In genomic region chr1:232367293-232367692, GRCh38 we compare ENCODE assay signal across 19 cellular contexts.
DNase-seq lines count a peak whose midpoint lies in the region; ATAC-seq, FAIRE-seq and TF ChIP-seq lines count a peak whose summit lies in the region.
"Had no signal": no experiment of that assay in that cellular context is flagged by ENCODE, and none has a peak within 500 bp of the region (broad histone marks: within the 10 kb centered on the region; RNA-seq: fewer than 3 reads in every experiment).

No MANE protein-coding gene starts in this region.

- H3K4me1 ChIP-seq in K562 (replicated peaks in 1 of 2; ENCODE audit: control insufficient read depth in 2 of 2, insufficient read depth in 2 of 2, low read length in 2 of 2) (no peaks in the 10 kb centered on the region), neuronal stem cell (ENCODE audit: control insufficient read depth in 2 of 2, insufficient read depth in 1 of 2, low read depth in 1 of 2, low read length in 2 of 2) (peaks cover 0 to 2% of the 10 kb centered on the region in 2 donors)
- H3K4me1 ChIP-seq: stomach, upper lobe of right lung had no signal

- no peak for TF ChIP-seq RAD21 in K562 (CRISPR knock-in tag; conservative IDR thresholded peaks at IDR 0.05 in 1 of 2, IDR thresholded peaks at IDR 0.05 in 1 of 2)

- no peak overlapping the region for H4K8ac ChIP-seq in neuronal stem cell (ENCODE audit: low read depth, low read length)

- H3K36me3 ChIP-seq in K562 (ENCODE audit: control insufficient read depth, insufficient read depth, low read length) (no peaks in the 10 kb centered on the region), neuronal stem cell (replicated peaks in 1 of 2; ENCODE audit: control insufficient read depth in 2 of 2, insufficient read depth in 2 of 2, low read length in 2 of 2) (no peaks in the 10 kb centered on the region)
- H3K36me3 ChIP-seq: left ventricle myocardium inferior, ovary, stomach, upper lobe of right lung had no signal

- no peaks in the 10 kb centered on the region for H3K9me3 ChIP-seq in K562 (replicated peaks; ENCODE audit: control insufficient read depth, insufficient read depth, low read depth, low read length)
- H3K9me3 ChIP-seq in neuronal stem cell (replicated peaks in 1 of 2; ENCODE audit: control insufficient read depth in 2 of 2, insufficient read depth in 1 of 2, low read depth in 1 of 2, low read length in 2 of 2), result no peaks in the 10 kb centered on the region
- H3K9me3 ChIP-seq: left ventricle myocardium inferior, ovary, stomach, upper lobe of right lung had no signal

- H3K14ac ChIP-seq in neuronal stem cell (ENCODE audit: low read length), result no peak overlapping the region

- no peak for TF ChIP-seq EP300 in K562 (IDR thresholded peaks at IDR 0.05; ENCODE audit: low read length)

- intact Hi-C loops in K562 (cut with micrococcal nuclease), result no loop called here
- intact Hi-C loops in lower leg skin (cut with DNase I; ENCODE audit: low total_unique reads), result no loop called here

- 1% methylated on average over 4 of the region's 4 CpGs for WGBS in K562 (ENCODE audit: insufficient coverage, low coverage, missing lambda C conversion rate)
- no CpG with 5 or more reads among the region's 4 CpGs for WGBS in neuronal stem cell (ENCODE audit: extremely low coverage in 2 of 2, insufficient read length in 2 of 2, insufficient replicate concordance in 1 of 2), 2 donors
- 75 to 77% methylated on average over 4 of the region's 4 CpGs for WGBS in lower leg skin, 2 donors

- no peak overlapping the region for H2BK15ac ChIP-seq in neuronal stem cell (ENCODE audit: low read length)

- in situ Hi-C loops in K562 (cut with MboI), result no loop called here

- TF ChIP-seq CTCF in K562 (IDR thresholded peaks at IDR 0.05 in 2 of 3, conservative IDR thresholded peaks at IDR 0.05 in 1 of 3; ENCODE audit: insufficient read depth in 2 of 3, low read depth in 1 of 3, low read length in 3 of 3) (no peak), lower leg skin (IDR thresholded peaks at IDR 0.05) (no peak)

- POLR2A ChIA-PET in K562 (lab: Yijun Ruan, JAX), result no interaction called here

- CTCF ChIA-PET in K562 (lab: Yijun Ruan, JAX; ENCODE audit: low intra/inter-chr PET ratio), result no interaction called here

- FAIRE-seq in K562 (lab: Jason Lieb, UNC), result peak; percentile 15
- FAIRE-seq: astrocyte, GM19239 had no signal

- DNase-seq in NCI-H2196 (lab: John Stamatoyannopoulos, UW; ENCODE audit: unreplicated experiment) (peak; percentile 24), NCI-H2196 treated with DMSO at 0.1 percent for 48 hours (lab: John Stamatoyannopoulos, UW; ENCODE audit: unreplicated experiment) (no peak), NCI-H187 treated with DMSO at 0.1 percent for 48 hours (lab: John Stamatoyannopoulos, UW) (peak; percentile 41), K562 (ENCODE audit: extremely low read depth in 1 of 4, low spot score in 3 of 4) (no peak), neuronal stem cell (ENCODE audit: low spot score) (no peak), lower leg skin (ENCODE audit: low spot score in 2 of 2) (no peak), T1000 (lab: John Stamatoyannopoulos, UW) (no peak)
- DNase-seq: activated naive CD4-positive, alpha-beta T cell treated with Interleukin-2 at 50 U/mL for 16 hours; C1 segment of cervical spinal cord; left ventricle myocardium inferior; NCI-H1048; OCI-M1; ovary; stomach; upper lobe of right lung had no signal

- H3K4me3 ChIP-seq in K562 (no peak overlapping the region), neuronal stem cell (ENCODE audit: low read length in 2 of 2) (no peak overlapping the region), lower leg skin (ENCODE audit: low read depth, poor library complexity, severe bottlenecking) (no peak overlapping the region)
- H3K4me3 ChIP-seq: left ventricle myocardium inferior, ovary, stomach, upper lobe of right lung had no signal

- no peaks in the 10 kb centered on the region for H3K9me1 ChIP-seq in K562 (ENCODE audit: control insufficient read depth, insufficient read depth, low read length)

- no peak overlapping the region for H2AK5ac ChIP-seq in neuronal stem cell (ENCODE audit: low read depth, low read length)

- no peaks in the 10 kb centered on the region; the same call in 1 of the 2 replicates for H4K20me1 ChIP-seq in K562 (replicated peaks; ENCODE audit: control insufficient read depth, insufficient read depth, low read length)

- H2BK12ac ChIP-seq in neuronal stem cell (ENCODE audit: low read length), result no peak overlapping the region

- H2AFZ ChIP-seq in K562 (ENCODE audit: low read depth, low read length) (no peak overlapping the region), neuronal stem cell (ENCODE audit: low read length) (peak overlapping the region; percentile 9)

- no peak overlapping the region for H3K18ac ChIP-seq in neuronal stem cell (ENCODE audit: low read length)

- no peak overlapping the region for H3K4ac ChIP-seq in neuronal stem cell (ENCODE audit: low read length)

- no peak for TF ChIP-seq POLR2A in K562 (conservative IDR thresholded peaks at IDR 0.05)
- no peak for TF ChIP-seq POLR2A in lower leg skin (IDR thresholded peaks at IDR 0.05)

- BruUV-seq in K562 (replicated peaks; lab: Mats Ljungman, UMichigan), result no TSS peak

- H3K9ac ChIP-seq in K562 (ENCODE audit: insufficient read depth in 1 of 2, low read depth in 2 of 2, low read length in 2 of 2) (no peak overlapping the region), neuronal stem cell (ENCODE audit: low read depth, low read length, poor library complexity) (no peak overlapping the region)

- H3K27me3 ChIP-seq in K562 (ENCODE audit: control insufficient read depth in 2 of 2, insufficient read depth in 2 of 2, low read length in 2 of 2), result 0 out of 5 replicates have a peak, but pooled peaks cover 0 to 4% of the 10 kb centered on the region in 2 experiments
- no peaks in the 10 kb centered on the region for H3K27me3 ChIP-seq in neuronal stem cell (ENCODE audit: control insufficient read depth in 3 of 3, insufficient read depth in 3 of 3, low read depth in 1 of 3, low read length in 3 of 3)
- H3K27me3 ChIP-seq: ovary, stomach, upper lobe of right lung had no signal

- H3K27ac ChIP-seq in K562 (ENCODE audit: extremely low read depth, low read depth, low read length) (no peak overlapping the region), neuronal stem cell (replicated peaks; ENCODE audit: low read length) (no peak overlapping the region)
- H3K27ac ChIP-seq: left ventricle myocardium inferior, ovary, stomach, upper lobe of right lung had no signal

- H2BK120ac ChIP-seq in neuronal stem cell (ENCODE audit: low read depth, low read length), result no peak overlapping the region

- no peaks in the 10 kb centered on the region for H3K79me1 ChIP-seq in neuronal stem cell (ENCODE audit: low read depth, low read length)

- H2BK5ac ChIP-seq in neuronal stem cell (ENCODE audit: low read length), result no peak overlapping the region

- no peak overlapping the region for H4K91ac ChIP-seq in neuronal stem cell (ENCODE audit: low read depth, low read length, poor library complexity)

- no peak overlapping the region for H3K4me2 ChIP-seq in K562 (ENCODE audit: insufficient read depth, low read length)
- no peak overlapping the region for H3K4me2 ChIP-seq in neuronal stem cell (ENCODE audit: insufficient read depth, low read length, poor library complexity, severe bottlenecking)

- H3K79me2 ChIP-seq in K562 (ENCODE audit: control insufficient read depth, insufficient read depth, low read length), result no peaks in the 10 kb centered on the region

- H3K23ac ChIP-seq in neuronal stem cell (ENCODE audit: low read depth, low read length, poor library complexity), result no peak overlapping the region

- ATAC-seq in K562 (no peak), HG03097 (IDR thresholded peaks at IDR 0.05; ENCODE audit: low FRiP score, unreplicated experiment) (no peak)
- ATAC-seq: sciatic nerve, upper lobe of right lung had no signal

TF ChIP-seq in K562, 482 proteins besides CTCF, POLR2A, EP300 and RAD21 (continues in another document):
- no peak for TF ChIP-seq USF2 (CRISPR knock-in tag; IDR thresholded peaks at IDR 0.05)
- TF ChIP-seq CREB5 (CRISPR knock-in tag; IDR thresholded peaks at IDR 0.05), result no peak
- TF ChIP-seq ATF6 (CRISPR knock-in tag; IDR thresholded peaks at IDR 0.05), result no peak
- TF ChIP-seq STAG1 (CRISPR knock-in tag; IDR thresholded peaks at IDR 0.05; ENCODE audit: borderline replicate concordance), result no peak

Comparison
In these comparisons a context has a peak if more than half of its experiments do, and no peak if none do; other contexts are left out.
1. DNase-seq: peak in NCI-H2196 (single experiment) and NCI-H187 treated with DMSO at 0.1 percent for 48 hours (single experiment); none in NCI-H2196 treated with DMSO at 0.1 percent for 48 hours (single experiment), K562 (0 of 4), neuronal stem cell (single experiment), lower leg skin (0 of 2) and T1000 (single experiment).